ENCODE assay signal across 11 cellular contexts in genomic region chr9:93950619-93951601, GRCh38. TPM values are rescaled to one million over a fixed set of nuclear protein-coding genes. Genes with fewer than 3 reads are reported as not detected.
DNase-seq lines count a peak whose midpoint lies in the region; ATAC-seq, FAIRE-seq and TF ChIP-seq lines count a peak whose summit lies in the region.
"Had no signal": no experiment of that assay in that cellular context is flagged by ENCODE, and none has a peak within 500 bp of the region (broad histone marks: within the 10 kb centered on the region; RNA-seq: fewer than 3 reads in every experiment).

No MANE protein-coding gene starts in this region.

- peaks cover 12% of the 10 kb centered on the region for H3K9me3 ChIP-seq in astrocyte (ENCODE audit: insufficient read depth, low read depth, low read length)
- H3K9me3 ChIP-seq in subcutaneous abdominal adipose tissue (ENCODE audit: control insufficient read depth in 5 of 5, low read length in 5 of 5) = no peaks in the 10 kb centered on the region

- DNase-seq in DMS153 (lab: John Stamatoyannopoulos, UW) = peak; percentile 46
- DNase-seq in DMS153 treated with DMSO at 0.1 percent for 48 hours (lab: John Stamatoyannopoulos, UW; ENCODE audit: unreplicated experiment) = no peak
- no peak for DNase-seq in astrocyte (ENCODE audit: low read depth)
- DNase-seq in left kidney (ENCODE audit: low read depth, low spot score) = peak; percentile 61

- no peak overlapping the region for H3K4me3 Mint-ChIP-seq in astrocyte (ENCODE audit: unreplicated experiment)

- peak overlapping the region; percentile 41 for H3K27ac Mint-ChIP-seq in astrocyte (ENCODE audit: unreplicated experiment)

- H3K36me3 ChIP-seq in astrocyte (ENCODE audit: insufficient read depth, low read length) (no peaks in the 10 kb centered on the region), subcutaneous abdominal adipose tissue (ENCODE audit: control insufficient read depth in 5 of 5, insufficient read depth in 5 of 5, low read length in 5 of 5) (no peaks in the 10 kb centered on the region)

- peaks cover 4% of the 10 kb centered on the region for H3K36me3 Mint-ChIP-seq in astrocyte (ENCODE audit: low read depth, unreplicated experiment)

- peaks cover 21% of the 10 kb centered on the region for H3K9me3 Mint-ChIP-seq in astrocyte (ENCODE audit: unreplicated experiment)

- peak overlapping the region; percentile 42 for H2AFZ ChIP-seq in astrocyte (ENCODE audit: low read depth, low read length)

- FAIRE-seq in astrocyte (lab: Jason Lieb, UNC) = no peak
- FAIRE-seq: endometrium had no signal

- H4K20me1 ChIP-seq in astrocyte (ENCODE audit: insufficient read depth, low read length) = no peaks in the 10 kb centered on the region

- no peaks in the 10 kb centered on the region for H3K79me2 ChIP-seq in astrocyte (ENCODE audit: insufficient read depth, low read length)

- H3K4me3 ChIP-seq in astrocyte (ENCODE audit: insufficient read depth, low read depth, low read length) = peak overlapping the region; percentile 48
- peak overlapping the region; percentile 40 to 72 (median 68) for H3K4me3 ChIP-seq in subcutaneous abdominal adipose tissue (ENCODE audit: low read depth in 1 of 5, low read length in 5 of 5)
- H3K4me3 ChIP-seq: K562 had no signal

- TF ChIP-seq CTCF in astrocyte (IDR thresholded peaks at IDR 0.05; ENCODE audit: insufficient read depth, low read depth, low read length) = no peak

- H3K4me1 ChIP-seq in astrocyte (ENCODE audit: insufficient read depth, low read length) = peaks cover 3% of the 10 kb centered on the region
- peaks cover 0 to 63% (median 55%) of the 10 kb centered on the region in 5 donors for H3K4me1 ChIP-seq in subcutaneous abdominal adipose tissue (ENCODE audit: control insufficient read depth in 5 of 5, insufficient read depth in 5 of 5, low read length in 5 of 5)

- no peak overlapping the region for H3K27ac ChIP-seq in astrocyte (ENCODE audit: low read depth, low read length)
- no peak overlapping the region for H3K27ac ChIP-seq in subcutaneous abdominal adipose tissue (ENCODE audit: low read depth, low read length)
- H3K27ac ChIP-seq: 22Rv1 had no signal

- ATAC-seq in HG02610 (IDR thresholded peaks at IDR 0.05; ENCODE audit: unreplicated experiment) (no peak), HG03442 (IDR thresholded peaks at IDR 0.05; ENCODE audit: unreplicated experiment) (no peak), GM18868 (IDR thresholded peaks at IDR 0.05; ENCODE audit: unreplicated experiment) (no peak)

- H3K27me3 Mint-ChIP-seq in astrocyte (ENCODE audit: low read depth, unreplicated experiment) = peaks cover 67% of the 10 kb centered on the region

- H3K4me2 ChIP-seq in astrocyte (ENCODE audit: low read length) = peak overlapping the region; percentile 85

- no peak overlapping the region for H3K9ac ChIP-seq in astrocyte (ENCODE audit: low read length)
- H3K9ac ChIP-seq in subcutaneous abdominal adipose tissue (ENCODE audit: low read length in 5 of 5) = peak overlapping the region in 2 of 5 donors; percentile 47 to 51

- H3K27me3 ChIP-seq in astrocyte (ENCODE audit: insufficient read depth, low read length) (peaks cover 91% of the 10 kb centered on the region), subcutaneous abdominal adipose tissue (ENCODE audit: control insufficient read depth in 5 of 5, insufficient read depth in 4 of 5, low read length in 5 of 5) (peaks cover 74 to 85% (median 82%) of the 10 kb centered on the region in 5 donors)

- peaks cover 3% of the 10 kb centered on the region for H3K4me1 Mint-ChIP-seq in astrocyte (ENCODE audit: low read depth, unreplicated experiment)

RNA-seq across cellular contexts. Expression of gene BARX1, which starts 4.2 kb away (rescaled TPM):
- 0.62 and 0.73 TPM in 2 replicates for total RNA-seq in astrocyte

Comparison
In these comparisons a context has a peak if more than half of its experiments do, and no peak if none do; other contexts are left out.
1. DNase-seq: peak in DMS153 (single experiment) and left kidney (single experiment); none in DMS153 treated with DMSO at 0.1 percent for 48 hours (single experiment) and astrocyte (single experiment).